In the genomic region with DNA sequence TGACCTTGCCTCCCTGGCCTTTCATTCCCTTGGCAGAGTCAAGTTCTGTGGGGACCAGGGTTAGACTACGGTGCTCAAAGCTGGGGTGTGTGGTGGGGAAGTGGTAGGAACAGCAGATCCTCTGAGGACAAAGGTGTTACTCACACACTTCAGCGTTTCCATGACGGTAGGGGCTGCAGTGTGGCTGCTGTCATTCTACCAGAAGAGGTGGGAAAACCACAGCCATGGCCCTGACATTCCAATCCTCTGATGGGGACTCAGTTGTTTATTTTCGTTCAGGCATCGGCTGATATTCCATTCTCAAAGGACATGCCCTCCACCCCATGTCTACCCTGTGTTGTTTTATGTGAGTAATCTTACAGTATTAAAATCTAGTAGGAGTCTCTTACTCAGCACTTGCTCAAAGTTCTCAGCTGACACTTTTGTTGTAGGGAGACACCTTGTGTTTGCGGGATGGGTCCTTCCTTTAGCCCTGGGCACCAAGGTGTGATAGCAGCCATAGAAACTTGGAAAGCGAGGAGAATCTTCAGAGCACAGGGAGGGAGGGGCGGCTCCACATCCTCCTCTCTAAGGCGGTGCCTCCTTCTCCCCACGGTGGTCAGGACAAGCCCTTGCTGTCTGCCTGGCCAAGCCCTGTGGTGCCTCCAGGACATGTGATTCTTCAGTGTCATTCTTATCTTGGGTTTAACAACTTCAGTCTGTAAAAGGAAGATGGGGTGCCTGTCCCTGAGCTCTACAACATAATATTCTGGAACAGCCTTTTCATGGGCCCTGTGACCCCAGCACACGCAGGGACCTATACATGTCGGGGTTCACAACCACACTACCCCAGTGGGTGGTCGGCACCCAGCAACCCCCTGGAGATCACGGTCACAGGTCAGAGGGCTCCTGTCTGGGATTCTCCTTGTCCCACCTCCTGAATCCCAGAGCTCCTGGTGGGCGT, we compare ENCODE assay signal across 17 cellular contexts. TPM values are rescaled to one million over a fixed set of nuclear protein-coding genes. Genes with fewer than 3 reads are reported as not detected.
"Had no signal": no experiment of that assay in that cellular context is flagged by ENCODE, and none has a peak within 500 bp of the region (broad histone marks: within the 10 kb centered on the region; RNA-seq: fewer than 3 reads in every experiment).

No MANE protein-coding gene starts in this region.

RNA-seq across cellular contexts. Expression of a gene that starts 1.7 kb away (rescaled TPM):
- total RNA-seq: activated CD8-positive, alpha-beta T cell treated with anti-CD3 and anti-CD28 coated beads, Interleukin-2, amount 10 ng/mL, durations not matched to agents 7 days and 5 days; aorta; dermis microvascular lymphatic vessel endothelial cell; endothelial cell of umbilical vein; esophagus mucosa; hepatocyte; neural crest cell; occipital lobe; renal cortical epithelial cell; sciatic nerve; smooth muscle cell; subcutaneous adipose tissue had no signal

RNA-seq across cellular contexts. Expression of a gene that starts 32.1 kb away (rescaled TPM):
- total RNA-seq: activated CD8-positive, alpha-beta T cell treated with anti-CD3 and anti-CD28 coated beads, Interleukin-2, amount 10 ng/mL, durations not matched to agents 7 days and 5 days; aorta; dermis microvascular lymphatic vessel endothelial cell; endothelial cell of umbilical vein; esophagus mucosa; hepatocyte; neural crest cell; occipital lobe; renal cortical epithelial cell; sciatic nerve; smooth muscle cell had no signal

RNA-seq across cellular contexts. Expression of a gene that starts 33.0 kb away (rescaled TPM):
- total RNA-seq: aorta, dermis microvascular lymphatic vessel endothelial cell, endothelial cell of umbilical vein, esophagus mucosa, hepatocyte, liver, neural crest cell, occipital lobe, posterior vena cava, renal cortical epithelial cell, sciatic nerve, smooth muscle cell, subcutaneous adipose tissue, upper lobe of right lung had no signal

RNA-seq across cellular contexts. Expression of a gene that starts 45.0 kb away (rescaled TPM):
- total RNA-seq: aorta, dermis microvascular lymphatic vessel endothelial cell, endothelial cell of umbilical vein, esophagus mucosa, hepatocyte, neural crest cell, occipital lobe, posterior vena cava, renal cortical epithelial cell, sciatic nerve, smooth muscle cell, subcutaneous adipose tissue had no signal

RNA-seq across cellular contexts. Expression of a gene that starts 47.0 kb away (rescaled TPM):
- total RNA-seq: aorta, dermis microvascular lymphatic vessel endothelial cell, endothelial cell of umbilical vein, esophagus mucosa, hepatocyte, mononuclear cell, neural crest cell, occipital lobe, posterior vena cava, renal cortical epithelial cell, sciatic nerve, smooth muscle cell, subcutaneous adipose tissue, T-cell, upper lobe of right lung had no signal
